ENCODE assay signal across 8 cellular contexts in the genomic region with DNA sequence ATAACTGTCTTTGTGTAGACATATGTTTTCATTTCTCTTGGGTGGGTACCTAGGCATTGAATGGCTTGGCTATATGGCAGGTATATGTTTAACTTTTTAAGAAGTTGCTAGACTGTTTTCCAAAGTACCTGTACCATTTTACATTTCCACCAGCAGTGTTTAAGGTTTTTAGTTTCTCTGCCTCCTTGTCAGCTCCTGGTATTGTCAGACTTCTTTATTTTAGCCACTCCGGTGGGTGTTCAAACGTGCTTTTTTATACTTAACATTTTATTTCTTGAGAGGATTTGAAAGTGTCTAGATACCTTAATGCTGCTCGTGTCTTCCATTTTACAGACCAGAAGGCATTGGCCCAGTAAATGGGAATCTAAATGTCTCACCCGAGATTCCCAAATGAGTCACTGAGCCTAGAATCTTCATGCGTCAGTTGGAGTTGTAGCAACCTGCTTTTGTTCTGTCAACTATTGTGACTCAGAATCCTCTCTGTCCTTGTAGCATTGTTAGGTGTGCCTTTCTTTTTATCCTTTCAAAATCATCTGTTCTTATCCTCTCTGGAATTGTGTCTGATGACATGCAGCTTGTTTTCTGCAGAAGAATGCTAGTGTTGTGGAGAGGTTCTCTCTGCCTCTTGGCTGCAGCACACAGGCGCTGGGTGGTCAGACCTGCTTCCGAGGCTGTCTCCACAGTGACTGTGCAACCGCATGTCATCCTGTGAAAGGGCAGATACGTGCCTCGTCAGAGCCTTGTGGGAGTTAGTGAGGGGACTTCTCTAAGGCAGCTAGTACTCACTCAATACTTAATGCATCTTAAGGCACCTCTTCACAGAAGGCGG.
A peak's percentile ranks its signal among the peaks of the same experiment; 100 is the strongest.
DNase-seq lines count a peak whose midpoint lies in the region; ATAC-seq and TF ChIP-seq lines count a peak whose summit lies in the region.

No MANE protein-coding gene starts in this region.

- H3K4me3 Mint-ChIP-seq in immature natural killer cell = no peak overlapping the region
- no peak overlapping the region for H3K4me3 Mint-ChIP-seq in stimulated activated effector memory CD8-positive, alpha-beta T cell treated with anti-CD3 and anti-CD28 coated beads, Interleukin-12 subunit alpha, Interleukin-12 subunit beta, amount 100 ng/mL, for 72 hours

- no peak overlapping the region for H3K27ac Mint-ChIP-seq in immature natural killer cell
- no peak overlapping the region for H3K27ac Mint-ChIP-seq in stimulated activated effector memory CD8-positive, alpha-beta T cell treated with anti-CD3 and anti-CD28 coated beads, Interleukin-12 subunit alpha, Interleukin-12 subunit beta, amount 100 ng/mL, for 72 hours

- peaks cover 17 to 56% of the 10 kb centered on the region in 2 donors for H3K4me1 ChIP-seq in adrenal gland (replicated peaks in 1 of 2)

- no peak for TF ChIP-seq CTCF in adrenal gland (IDR thresholded peaks at IDR 0.05)

- WGBS in adrenal gland, 4 donors = 23 to 28% (median 25%) methylated on average over 9 to 11 of the region's 11 CpGs

- peak; percentile 83 for ATAC-seq in GM21737 (IDR thresholded peaks at IDR 0.05; ENCODE audit: unreplicated experiment)
- ATAC-seq in stimulated activated effector memory CD8-positive, alpha-beta T cell treated with anti-CD3 and anti-CD28 coated beads, Interleukin-12 subunit alpha, Interleukin-12 subunit beta, amount 100 ng/mL, for 72 hours = peak; percentile 75

- peaks cover 18 to 32% (median 22%) of the 10 kb centered on the region in 3 donors for H3K36me3 Mint-ChIP-seq in immature natural killer cell
- H3K36me3 Mint-ChIP-seq in stimulated activated effector memory CD8-positive, alpha-beta T cell treated with anti-CD3 and anti-CD28 coated beads, Interleukin-12 subunit alpha, Interleukin-12 subunit beta, amount 100 ng/mL, for 72 hours = peaks cover 9% of the 10 kb centered on the region

- H3K27ac ChIP-seq in adrenal gland = peak overlapping the region; percentile 24 to 83 (median 75)

- TF ChIP-seq POLR2A in adrenal gland (IDR thresholded peaks at IDR 0.05) = peak in 1 of 2 donors; percentile 30

- intact Hi-C loops in adrenal gland (cut with DNase I) (no loop called here), posterior vena cava (cut with DNase I) (no loop called here)

- H3K4me3 ChIP-seq in adrenal gland = peak overlapping the region in 1 of 4 donors; percentile 3

- no peaks in the 10 kb centered on the region for H3K9me3 ChIP-seq in adrenal gland (replicated peaks in 1 of 3)

- DNase-seq in adrenal gland (peak; percentile 48 to 78 (median 72)), immature natural killer cell (peak in 2 of 3 donors; percentile 6 to 17), COLO668 (lab: John Stamatoyannopoulos, UW; ENCODE audit: unreplicated experiment) (no peak), mesenteric fat pad (ENCODE audit: low spot score) (no peak), posterior vena cava (ENCODE audit: low spot score) (no peak), NCI-H2227 (lab: John Stamatoyannopoulos, UW; ENCODE audit: unreplicated experiment) (no peak)
- no peak for DNase-seq in stimulated activated effector memory CD8-positive, alpha-beta T cell treated with anti-CD3 and anti-CD28 coated beads, Interleukin-12 subunit alpha, Interleukin-12 subunit beta, amount 100 ng/mL, for 72 hours (ENCODE audit: low spot score in 2 of 2)

- no peaks in the 10 kb centered on the region for H3K27me3 ChIP-seq in adrenal gland

- no peaks in the 10 kb centered on the region for H3K27me3 Mint-ChIP-seq in immature natural killer cell (ENCODE audit: low read depth in 3 of 3)

- H3K36me3 ChIP-seq in adrenal gland (replicated peaks in 1 of 2) = peaks cover 0 to 46% of the 10 kb centered on the region in 2 donors

- no peaks in the 10 kb centered on the region for H3K9me3 Mint-ChIP-seq in immature natural killer cell
- no peaks in the 10 kb centered on the region for H3K9me3 Mint-ChIP-seq in stimulated activated effector memory CD8-positive, alpha-beta T cell treated with anti-CD3 and anti-CD28 coated beads, Interleukin-12 subunit alpha, Interleukin-12 subunit beta, amount 100 ng/mL, for 72 hours

- peaks cover 6 to 13% of the 10 kb centered on the region in 2 donors for H3K4me1 Mint-ChIP-seq in immature natural killer cell
- no peaks in the 10 kb centered on the region for H3K4me1 Mint-ChIP-seq in stimulated activated effector memory CD8-positive, alpha-beta T cell treated with anti-CD3 and anti-CD28 coated beads, Interleukin-12 subunit alpha, Interleukin-12 subunit beta, amount 100 ng/mL, for 72 hours

Comparison
In these comparisons a context has a peak if more than half of its experiments do, and no peak if none do; other contexts are left out.
1. DNase-seq: peak in adrenal gland (7 of 7) and immature natural killer cell (2 of 3); none in stimulated activated effector memory CD8-positive, alpha-beta T cell treated with anti-CD3 and anti-CD28 coated beads, Interleukin-12 subunit alpha, Interleukin-12 subunit beta, amount 100 ng/mL, for 72 hours (0 of 2), COLO668 (single experiment), mesenteric fat pad (single experiment), posterior vena cava (single experiment) and NCI-H2227 (single experiment).